20 cellular contexts compared by ENCODE assay signal in the genomic region with DNA sequence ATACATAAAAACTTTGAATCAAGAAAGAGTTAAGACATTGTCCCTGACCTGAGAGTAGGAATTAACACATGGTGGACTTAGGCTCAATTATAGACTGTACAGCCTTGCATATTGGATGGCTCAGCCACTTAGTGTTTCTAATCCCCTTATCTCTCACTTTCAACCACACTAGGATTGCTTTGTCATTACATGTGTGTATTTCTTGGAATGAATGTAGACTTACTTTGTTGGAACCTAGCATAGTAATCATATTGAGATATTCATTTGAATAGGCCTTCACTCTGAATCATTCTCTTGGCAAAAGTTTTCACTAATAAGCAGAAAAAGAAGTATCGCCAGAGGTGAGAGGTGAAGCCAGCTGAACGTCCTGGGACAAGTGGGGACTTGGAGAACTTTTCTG.
DNase-seq lines count a peak whose midpoint lies in the region; ATAC-seq, FAIRE-seq and TF ChIP-seq lines count a peak whose summit lies in the region.
"Had no signal": no experiment of that assay in that cellular context is flagged by ENCODE, and none has a peak within 500 bp of the region (broad histone marks: within the 10 kb centered on the region; RNA-seq: fewer than 3 reads in every experiment).

No MANE protein-coding gene starts in this region.

- POLR2A ChIA-PET in GM12878 (lab: Charles Lee) = no interaction called here
- POLR2A ChIA-PET in CD8-positive, alpha-beta T cell (lab: Charles Lee) = no interaction called here

- no peak for TF ChIP-seq RAD21 in GM12878 (IDR thresholded peaks at IDR 0.05; ENCODE audit: insufficient read depth, low read depth, low read length)

- DNase-seq in NCI-H82 treated with DMSO at 0.1 percent for 48 hours (lab: John Stamatoyannopoulos, UW; ENCODE audit: unreplicated experiment) (peak; percentile 27), GM12878 (ENCODE audit: low read depth, low spot score) (no peak), foreskin keratinocyte (peak; percentile 9 to 40), NOMO-1 treated with DMSO at 0.1 percent for 48 hours (lab: John Stamatoyannopoulos, UW; ENCODE audit: unreplicated experiment) (no peak)
- DNase-seq in CD8-positive, alpha-beta T cell = no peak
- no peak for DNase-seq in effector CD8-positive, alpha-beta T cell (lab: John Stamatoyannopoulos, UW)
- DNase-seq: ACHN, C1 segment of cervical spinal cord, DMS79 treated with DMSO at 0.1 percent for 48 hours, H7, Kasumi-1, MG63, NCI-H1092 treated with DMSO at 0.1 percent for 48 hours, NCI-H146, NCI-H2029 treated with DMSO at 0.1 percent for 48 hours, NCI-H774, PC-9 had no signal

- no peak overlapping the region for H3K27ac Mint-ChIP-seq in CD8-positive, alpha-beta T cell

- CTCF ChIA-PET in GM12878 (lab: Yijun Ruan, JAX) = no interaction called here
- CTCF ChIA-PET in CD8-positive, alpha-beta T cell (lab: Charles Lee) = no interaction called here

- no peak for TF ChIP-seq EP300 in GM12878 (IDR thresholded peaks at IDR 0.05; ENCODE audit: borderline replicate concordance in 1 of 2, control insufficient read depth in 1 of 2, low read depth in 2 of 2, low read length in 2 of 2)

- no peaks in the 10 kb centered on the region for H3K79me2 ChIP-seq in GM12878 (ENCODE audit: control insufficient read depth, insufficient read depth, low read length)

- no peak overlapping the region for H3K4me2 ChIP-seq in GM12878 (ENCODE audit: control insufficient read depth, insufficient read depth)
- H3K4me2 ChIP-seq: PC-9 had no signal

- intact Hi-C loops in GM12878 (cut with micrococcal nuclease; ENCODE audit: unreplicated experiment) = no loop called here
- intact Hi-C loops in CD8-positive, alpha-beta T cell (cut with DNase I, micrococcal nuclease) = no loop called here

- WGBS in GM12878 (ENCODE audit: insufficient coverage, insufficient replicate concordance, low lambda C conversion rate, missing lambda C conversion rate) = 0% methylated on average over 2 of the region's 2 CpGs

- H2AFZ ChIP-seq in GM12878 (ENCODE audit: control insufficient read depth, low read depth, low read length) = no peak overlapping the region
- H2AFZ ChIP-seq: PC-9 had no signal

- ATAC-seq in GM12878 (peak; percentile 68), foreskin keratinocyte (no peak), HG03280 (IDR thresholded peaks at IDR 0.05; ENCODE audit: unreplicated experiment) (no peak)
- no peak for ATAC-seq in CD8-positive, alpha-beta T cell

- no peaks in the 10 kb centered on the region for H3K36me3 ChIP-seq in GM12878 (ENCODE audit: control insufficient read depth in 2 of 2, insufficient read depth in 2 of 2, low read length in 1 of 2)
- H3K36me3 ChIP-seq in CD8-positive, alpha-beta T cell (ENCODE audit: insufficient read depth, low read length) = no peaks in the 10 kb centered on the region
- H3K36me3 ChIP-seq: MG63 had no signal

- no peak for TF ChIP-seq POLR2A in GM12878 (IDR thresholded peaks at IDR 0.05; ENCODE audit: low read depth, low read length)

- in situ Hi-C loops in GM12878 (cut with MboI) = no loop called here

- no peak overlapping the region for H3K9ac ChIP-seq in GM12878 (ENCODE audit: control insufficient read depth, insufficient read depth, low read length)

- RAD21 ChIA-PET in GM12878 (lab: Charles Lee; ENCODE audit: unreplicated experiment) = no interaction called here

- H3K36me3 Mint-ChIP-seq in CD8-positive, alpha-beta T cell = no peaks in the 10 kb centered on the region

- BruUV-seq in GM12878 (replicated peaks; lab: Mats Ljungman, UMichigan) = no TSS peak

- TF ChIP-seq CTCF in GM12878 (IDR thresholded peaks at IDR 0.05 in 2 of 3, conservative IDR thresholded peaks at IDR 0.05 in 1 of 3; ENCODE audit: control insufficient read depth in 2 of 3, extremely low read depth in 1 of 3, insufficient read depth in 1 of 3, low read depth in 3 of 3, low read length in 3 of 3) (no peak), foreskin keratinocyte (conservative IDR thresholded peaks at IDR 0.05) (no peak)
- TF ChIP-seq CTCF in CD8-positive, alpha-beta T cell (IDR thresholded peaks at IDR 0.05) = no peak

- no peaks in the 10 kb centered on the region for H3K27me3 ChIP-seq in GM12878 (replicated peaks in 1 of 2; ENCODE audit: control insufficient read depth in 2 of 2, insufficient read depth in 2 of 2, low read length in 1 of 2)
- H3K27me3 ChIP-seq in foreskin keratinocyte = no peaks in the 10 kb centered on the region
- H3K27me3 ChIP-seq in CD8-positive, alpha-beta T cell (ENCODE audit: insufficient read depth, low read length) = no peaks in the 10 kb centered on the region
- H3K27me3 ChIP-seq: MG63 had no signal

- SMC1A ChIA-PET in GM12878 (lab: Charles Lee; ENCODE audit: uncharacterized antibody, unreplicated experiment) = interaction anchor here (1.5 kb wide), 1 partner anchor 13 kb away, joined by 6 read pairs; no protein-coding TSS in a partner anchor

- H3K27ac ChIP-seq in GM12878 (ENCODE audit: control insufficient read depth, insufficient read depth) (no peak overlapping the region), foreskin keratinocyte (no peak overlapping the region)
- no peak overlapping the region for H3K27ac ChIP-seq in CD8-positive, alpha-beta T cell (ENCODE audit: low read depth, low read length)
- H3K27ac ChIP-seq: PC-9, RWPE1 had no signal

- H3K4me1 ChIP-seq in GM12878 (ENCODE audit: control insufficient read depth, insufficient read depth, low read length) (no peaks in the 10 kb centered on the region), foreskin keratinocyte (no peaks in the 10 kb centered on the region)
- H3K4me1 ChIP-seq in CD8-positive, alpha-beta T cell (ENCODE audit: insufficient read depth, low read length) = no peaks in the 10 kb centered on the region

- FAIRE-seq in GM12878 (lab: Jason Lieb, UNC) = no peak
- FAIRE-seq: HTR-8/SVneo had no signal

- no peaks in the 10 kb centered on the region for H3K9me3 ChIP-seq in GM12878 (replicated peaks; ENCODE audit: control insufficient read depth, insufficient read depth, low read length)
- H3K9me3 ChIP-seq in CD8-positive, alpha-beta T cell (ENCODE audit: low read length) = no peaks in the 10 kb centered on the region
- H3K9me3 ChIP-seq: MG63 had no signal

- H3K9me3 Mint-ChIP-seq in CD8-positive, alpha-beta T cell = peaks cover 8% of the 10 kb centered on the region

- H3K4me3 Mint-ChIP-seq in CD8-positive, alpha-beta T cell = no peak overlapping the region

- H3K4me1 Mint-ChIP-seq in CD8-positive, alpha-beta T cell (ENCODE audit: low read depth) = no peaks in the 10 kb centered on the region

- H3K4me3 ChIP-seq in GM12878 = no peak overlapping the region
- no peak overlapping the region for H3K4me3 ChIP-seq in CD8-positive, alpha-beta T cell (ENCODE audit: low read depth, low read length)
- H3K4me3 ChIP-seq: MG63, PC-9 had no signal

- no peaks in the 10 kb centered on the region for H3K27me3 Mint-ChIP-seq in CD8-positive, alpha-beta T cell (ENCODE audit: low read depth)

- H4K20me1 ChIP-seq in GM12878 (ENCODE audit: control insufficient read depth, insufficient read depth) = no peaks in the 10 kb centered on the region

TF ChIP-seq in GM12878, 131 proteins besides CTCF, POLR2A, EP300 and RAD21 (continues in another document):
- TF ChIP-seq CREM (IDR thresholded peaks at IDR 0.05; ENCODE audit: low read depth) = no peak
- no peak for TF ChIP-seq NFYA (IDR thresholded peaks at IDR 0.05; ENCODE audit: borderline replicate concordance, low read depth, low read length)
- TF ChIP-seq, protein P1, sequence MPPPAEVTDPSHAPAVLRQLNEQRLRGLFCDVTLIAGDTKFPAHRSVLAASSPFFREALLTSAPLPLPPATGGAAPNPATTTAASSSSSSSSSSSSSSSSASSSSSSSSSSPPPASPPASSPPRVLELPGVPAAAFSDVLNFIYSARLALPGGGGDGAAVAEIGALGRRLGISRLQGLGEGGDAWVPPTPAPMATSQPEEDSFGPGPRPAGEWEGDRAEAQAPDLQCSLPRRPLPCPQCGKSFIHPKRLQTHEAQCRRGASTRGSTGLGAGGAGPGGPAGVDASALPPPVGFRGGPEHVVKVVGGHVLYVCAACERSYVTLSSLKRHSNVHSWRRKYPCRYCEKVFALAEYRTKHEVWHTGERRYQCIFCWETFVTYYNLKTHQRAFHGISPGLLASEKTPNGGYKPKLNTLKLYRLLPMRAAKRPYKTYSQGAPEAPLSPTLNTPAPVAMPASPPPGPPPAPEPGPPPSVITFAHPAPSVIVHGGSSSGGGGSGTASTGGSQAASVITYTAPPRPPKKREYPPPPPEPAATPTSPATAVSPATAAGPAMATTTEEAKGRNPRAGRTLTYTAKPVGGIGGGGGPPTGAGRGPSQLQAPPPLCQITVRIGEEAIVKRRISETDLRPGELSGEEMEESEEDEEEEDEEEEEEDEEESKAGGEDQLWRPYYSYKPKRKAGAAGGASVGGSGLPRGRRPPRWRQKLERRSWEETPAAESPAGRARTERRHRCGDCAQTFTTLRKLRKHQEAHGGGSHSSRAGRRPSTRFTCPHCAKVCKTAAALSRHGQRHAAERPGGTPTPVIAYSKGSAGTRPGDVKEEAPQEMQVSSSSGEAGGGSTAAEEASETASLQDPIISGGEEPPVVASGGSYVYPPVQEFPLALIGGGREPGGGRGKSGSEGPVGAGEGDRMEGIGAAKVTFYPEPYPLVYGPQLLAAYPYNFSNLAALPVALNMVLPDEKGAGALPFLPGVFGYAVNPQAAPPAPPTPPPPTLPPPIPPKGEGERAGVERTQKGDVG (CRISPR knock-in tag; IDR thresholded peaks at IDR 0.05) = no peak
- no peak for TF ChIP-seq BRCA1 (IDR thresholded peaks at IDR 0.05; ENCODE audit: low read depth, low read length)
- peak; percentile 62 for TF ChIP-seq NR2F1 (conservative IDR thresholded peaks at IDR 0.05)
- TF ChIP-seq SMAD5 (IDR thresholded peaks at IDR 0.05; ENCODE audit: low read depth) = no peak
- TF ChIP-seq, protein P2, sequence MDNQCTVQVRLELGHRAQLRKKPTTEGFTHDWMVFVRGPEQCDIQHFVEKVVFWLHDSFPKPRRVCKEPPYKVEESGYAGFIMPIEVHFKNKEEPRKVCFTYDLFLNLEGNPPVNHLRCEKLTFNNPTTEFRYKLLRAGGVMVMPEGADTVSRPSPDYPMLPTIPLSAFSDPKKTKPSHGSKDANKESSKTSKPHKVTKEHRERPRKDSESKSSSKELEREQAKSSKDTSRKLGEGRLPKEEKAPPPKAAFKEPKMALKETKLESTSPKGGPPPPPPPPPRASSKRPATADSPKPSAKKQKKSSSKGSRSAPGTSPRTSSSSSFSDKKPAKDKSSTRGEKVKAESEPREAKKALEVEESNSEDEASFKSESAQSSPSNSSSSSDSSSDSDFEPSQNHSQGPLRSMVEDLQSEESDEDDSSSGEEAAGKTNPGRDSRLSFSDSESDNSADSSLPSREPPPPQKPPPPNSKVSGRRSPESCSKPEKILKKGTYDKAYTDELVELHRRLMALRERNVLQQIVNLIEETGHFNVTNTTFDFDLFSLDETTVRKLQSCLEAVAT (IDR thresholded peaks at IDR 0.05) = no peak
- TF ChIP-seq NFXL1 (IDR thresholded peaks at IDR 0.05; ENCODE audit: borderline replicate concordance) = no peak
- peak; percentile 64 for TF ChIP-seq MTA2 (IDR thresholded peaks at IDR 0.05; ENCODE audit: low read depth)
- 0 out of 2 replicates have a peak, but pooled peaks have one; percentile 42 for TF ChIP-seq BCL11A (IDR thresholded peaks at IDR 0.05; ENCODE audit: low read depth, low read length)
- TF ChIP-seq BMI1 (IDR thresholded peaks at IDR 0.05; ENCODE audit: borderline replicate concordance) = peak; percentile 16; the same call in 1 of the 2 replicates
- TF ChIP-seq CBX5 (IDR thresholded peaks at IDR 0.05; ENCODE audit: low read depth) = no peak

Comparison
In these comparisons a context has a peak if more than half of its experiments do, and no peak if none do; other contexts are left out.
1. DNase-seq: peak in NCI-H82 treated with DMSO at 0.1 percent for 48 hours (single experiment) and foreskin keratinocyte (2 of 2); none in GM12878 (single experiment), CD8-positive, alpha-beta T cell (0 of 7), effector CD8-positive, alpha-beta T cell (single experiment) and NOMO-1 treated with DMSO at 0.1 percent for 48 hours (single experiment).